Comparison of ENCODE assay signal across 1 cellular context in genomic region chr16:88767546-88767945, GRCh38.
TF ChIP-seq lines count a peak whose summit lies in the region.

No MANE protein-coding gene starts in this region.

TF ChIP-seq in IMR-90, 13 proteins besides CTCF, POLR2A, EP300 and RAD21 (continued from another document):
- TF ChIP-seq MXI1 (IDR thresholded peaks at IDR 0.05; ENCODE audit: borderline replicate concordance, low read depth, low read length), result no peak; the same call in 1 of the 2 replicates
- no peak for TF ChIP-seq USF2 (IDR thresholded peaks at IDR 0.05; ENCODE audit: low read depth, low read length)
- no peak for TF ChIP-seq FOS (IDR thresholded peaks at IDR 0.05; ENCODE audit: low read depth, low read length)
- no peak for TF ChIP-seq CEBPB (IDR thresholded peaks at IDR 0.05; ENCODE audit: low read depth, low read length)
- no peak for TF ChIP-seq ELK1 (IDR thresholded peaks at IDR 0.05; ENCODE audit: borderline replicate concordance, low read depth, low read length)
- no peak for TF ChIP-seq NFE2L2 (IDR thresholded peaks at IDR 0.05; ENCODE audit: low read depth, low read length)
